Comparison of ENCODE assay signal across 8 cellular contexts in the genomic region with DNA sequence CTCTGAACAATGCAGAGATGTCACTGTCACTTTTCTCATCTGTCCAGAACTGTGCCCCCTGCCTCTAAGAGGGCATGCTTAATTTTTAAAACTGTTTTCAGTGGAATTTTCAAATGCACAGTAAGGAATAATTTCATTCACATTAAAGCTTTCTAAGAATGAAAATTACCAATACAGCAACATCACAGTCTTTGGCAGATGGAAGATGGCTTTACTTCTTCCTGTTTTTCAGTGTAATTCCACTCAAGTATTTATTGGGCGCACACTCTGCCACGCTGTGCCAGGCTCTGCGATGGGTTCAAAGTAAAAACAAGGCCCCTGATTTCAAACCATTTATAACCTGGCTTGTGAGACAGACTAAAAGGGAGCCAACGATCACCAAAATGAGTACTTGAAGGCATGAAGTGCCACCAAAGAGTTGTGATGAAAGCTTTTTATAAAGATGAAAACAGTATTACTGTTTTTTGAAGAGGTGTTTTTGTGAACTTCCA. TPM values are rescaled to one million over a fixed set of nuclear protein-coding genes. Genes with fewer than 3 reads are reported as not detected.
DNase-seq lines count a peak whose midpoint lies in the region; ATAC-seq, FAIRE-seq and TF ChIP-seq lines count a peak whose summit lies in the region.

No MANE protein-coding gene starts in this region.

- H2AFZ ChIP-seq in mesenchymal stem cell (ENCODE audit: low read depth, low read length) = no peak overlapping the region

- H3K4me1 ChIP-seq in heart right ventricle (peaks cover 3 to 36% (median 34%) of the 10 kb centered on the region in 9 donors), adrenal gland (replicated peaks in 1 of 2) (peaks cover 20 to 32% of the 10 kb centered on the region in 2 donors), mesenchymal stem cell (ENCODE audit: control insufficient read depth, insufficient read depth, low read depth, low read length) (no peaks in the 10 kb centered on the region), aorta (ENCODE audit: control insufficient read depth in 1 of 2, insufficient read depth in 2 of 2, low read length in 2 of 2) (no peaks in the 10 kb centered on the region)

- no peak overlapping the region for H2AK5ac ChIP-seq in mesenchymal stem cell (ENCODE audit: low read length, severe bottlenecking)

- DNase-seq in heart right ventricle = no peak
- DNase-seq in Right ventricle myocardium inferior (ENCODE audit: missing footprints) = no peak
- no peak for DNase-seq in adrenal gland
- no peak for DNase-seq in mesenchymal stem cell
- DNase-seq in aorta = no peak
- no peak for DNase-seq in RKO (ENCODE audit: low spot score)
- DNase-seq in H54 (ENCODE audit: insufficient read length, low spot score) = no peak
- DNase-seq in NCI-H2029 (lab: John Stamatoyannopoulos, UW) = no peak

- no peak for TF ChIP-seq POLR2A in adrenal gland (IDR thresholded peaks at IDR 0.05)
- TF ChIP-seq POLR2A in H54 (IDR thresholded peaks at IDR 0.05; ENCODE audit: low read depth, low read length) = no peak

- H3K9me3 ChIP-seq in heart right ventricle (no peaks in the 10 kb centered on the region), adrenal gland (replicated peaks in 1 of 3) (no peaks in the 10 kb centered on the region), mesenchymal stem cell (ENCODE audit: control insufficient read depth, low read length) (no peaks in the 10 kb centered on the region), aorta (ENCODE audit: control insufficient read depth, low read length) (no peaks in the 10 kb centered on the region)

- no peak overlapping the region for H2BK15ac ChIP-seq in mesenchymal stem cell (ENCODE audit: low read depth, poor library complexity, severe bottlenecking)

- H4K91ac ChIP-seq in mesenchymal stem cell (ENCODE audit: low read length) = no peak overlapping the region

- peak overlapping the region; percentile 70 for H3K4me2 ChIP-seq in mesenchymal stem cell (ENCODE audit: low read length, poor library complexity, severe bottlenecking)

- H3K27me3 ChIP-seq in heart right ventricle (no peaks in the 10 kb centered on the region), adrenal gland (no peaks in the 10 kb centered on the region), mesenchymal stem cell (ENCODE audit: control insufficient read depth in 1 of 2, insufficient read depth in 1 of 2, low read length in 2 of 2) (no peaks in the 10 kb centered on the region), aorta (ENCODE audit: control insufficient read depth in 1 of 2, insufficient read depth in 2 of 2, low read length in 1 of 2) (no peaks in the 10 kb centered on the region)

- H3K79me1 ChIP-seq in mesenchymal stem cell (replicated peaks; ENCODE audit: low read length, poor library complexity, severe bottlenecking) = no peaks in the 10 kb centered on the region

- 41 to 45% methylated on average over 4 of the region's 4 CpGs for WGBS in heart right ventricle, 2 donors
- WGBS in adrenal gland, 4 donors = 56 to 67% (median 64%) methylated on average over 4 of the region's 4 CpGs
- WGBS in mesenchymal stem cell = 86% methylated on average over 4 of the region's 4 CpGs
- 8 to 15% methylated on average over 4 of the region's 4 CpGs for WGBS in aorta, 2 donors

- ATAC-seq in heart right ventricle (peak in 1 of 8 donors; percentile 7), Right ventricle myocardium inferior (no peak), aorta (ENCODE audit: low FRiP score) (no peak)

- no peak overlapping the region for H4K8ac ChIP-seq in mesenchymal stem cell (ENCODE audit: low read length)

- H3K9ac ChIP-seq in mesenchymal stem cell (ENCODE audit: low read length) = peak overlapping the region; percentile 90

- H2BK5ac ChIP-seq in mesenchymal stem cell (ENCODE audit: low read depth, low read length, poor library complexity, severe bottlenecking) = no peak overlapping the region

- no peak overlapping the region for H2BK12ac ChIP-seq in mesenchymal stem cell (ENCODE audit: low read length in 2 of 2)

- no peak for TF ChIP-seq CTCF in heart right ventricle (IDR thresholded peaks at IDR 0.05)
- TF ChIP-seq CTCF in adrenal gland (IDR thresholded peaks at IDR 0.05) = no peak

- no peak for FAIRE-seq in H54 (lab: Jason Lieb, UNC)

- peak overlapping the region in 1 of 2 experiments; percentile 3 for H3K18ac ChIP-seq in mesenchymal stem cell (ENCODE audit: low read depth in 1 of 2, low read length in 2 of 2)

- no peak overlapping the region for H2BK120ac ChIP-seq in mesenchymal stem cell (ENCODE audit: low read depth, low read length)

- H3K4me3 ChIP-seq in heart right ventricle (peak overlapping the region in 9 of 10 donors; percentile 64 to 83 (median 76)), adrenal gland (peak overlapping the region in 2 of 4 donors; percentile 68 to 87), mesenchymal stem cell (ENCODE audit: insufficient read depth in 1 of 2, low read depth in 1 of 2, low read length in 2 of 2) (peak overlapping the region in 1 of 2 experiments; percentile 83), aorta (ENCODE audit: low read length in 2 of 2) (peak overlapping the region; percentile 56 to 65)

- H3K4ac ChIP-seq in mesenchymal stem cell (ENCODE audit: low read depth in 1 of 2, low read length in 2 of 2) = no peak overlapping the region

- H3K14ac ChIP-seq in mesenchymal stem cell (ENCODE audit: low read length in 2 of 2) = no peak overlapping the region

- H3K36me3 ChIP-seq in heart right ventricle (no peaks in the 10 kb centered on the region), adrenal gland (replicated peaks in 1 of 2) (no peaks in the 10 kb centered on the region), mesenchymal stem cell (ENCODE audit: control insufficient read depth in 1 of 2, insufficient read depth in 2 of 2, low read depth in 1 of 2, low read length in 2 of 2) (no peaks in the 10 kb centered on the region), aorta (ENCODE audit: control insufficient read depth in 1 of 2, insufficient read depth in 2 of 2, low read length in 1 of 2) (no peaks in the 10 kb centered on the region)

- intact Hi-C loops in heart right ventricle (cut with DNase I) (loop anchor here in 4 of 10 donors (2.0 to 10.0 kb wide), 5 partner anchors 117 to 439 kb away; a partner anchor contains a TSS), Right ventricle myocardium inferior (cut with DNase I) (no loop called here), adrenal gland (cut with DNase I) (loop anchor here in 1 of 2 donors (10.0 kb wide), 1 partner anchor 119 kb away; a partner anchor contains a TSS), aorta (cut with DNase I) (no loop called here)

- no peak overlapping the region for H3K23ac ChIP-seq in mesenchymal stem cell (ENCODE audit: low read length in 2 of 2)

- peak overlapping the region; percentile 93 to 99 (median 98) for H3K27ac ChIP-seq in heart right ventricle
- H3K27ac ChIP-seq in adrenal gland = peak overlapping the region in 3 of 5 donors; percentile 91 to 99 (median 96)
- peak overlapping the region; percentile 31 for H3K27ac ChIP-seq in mesenchymal stem cell (ENCODE audit: low read length, poor library complexity, severe bottlenecking)
- peak overlapping the region; percentile 41 to 60 for H3K27ac ChIP-seq in aorta (ENCODE audit: low read depth in 1 of 2, low read length in 2 of 2)

RNA-seq across cellular contexts. Expression of a gene that starts 1.0 kb away (rescaled TPM):
- total RNA-seq in heart right ventricle (100 to 1,000 TPM in 7 of 10 donors, 10 to 100 TPM in 3; 87.4 to 126 (median 102) TPM), Right ventricle myocardium inferior (90.3 TPM), adrenal gland (10 to 100 TPM; 49.1 to 99.3 (median 73.5) TPM), aorta (10 to 100 TPM; 89.2 to 98.3 TPM)
- polyA plus RNA-seq in heart right ventricle (10 to 100 TPM; 34.2 to 47.2 TPM), adrenal gland (10 to 100 TPM; 33.7 to 83.3 (median 39.6) TPM), aorta (10 to 100 TPM; 28.8 to 53.1 TPM)
- polyA plus RNA-seq in mesenchymal stem cell (2013, experiment 1 of 2) = 58.8 TPM
- polyA plus RNA-seq in mesenchymal stem cell (2013, experiment 2 of 2) = 60.0 TPM

Comparison
In these comparisons a context has a peak if more than half of its experiments do, and no peak if none do; other contexts are left out.
1. H3K27ac ChIP-seq: peak in every context shown above with its lines; median percentile 98 in heart right ventricle; 96 in adrenal gland; 50 in aorta; 31 in mesenchymal stem cell.